Comparison of ENCODE assay signal across 10 cellular contexts in genomic region chr1:21344098-21344749, GRCh38. TPM values are rescaled to one million over a fixed set of nuclear protein-coding genes. Genes with fewer than 3 reads are reported as not detected.
DNase-seq lines count a peak whose midpoint lies in the region; ATAC-seq, FAIRE-seq and TF ChIP-seq lines count a peak whose summit lies in the region.
"Had no signal": no experiment of that assay in that cellular context is flagged by ENCODE, and none has a peak within 500 bp of the region (broad histone marks: within the 10 kb centered on the region; RNA-seq: fewer than 3 reads in every experiment).

No MANE protein-coding gene starts in this region.

- intact Hi-C loops in activated naive CD4-positive, alpha-beta T cell treated with anti-CD3 and anti-CD28 coated beads for 36 hours (cut with micrococcal nuclease), result loop anchor here (1.0 to 10.0 kb wide), 3 partner anchors 51 to 681 kb away; partner anchors contain the start of gene HP1BP3

- peak overlapping the region; percentile 92 for H3K27ac Mint-ChIP-seq in activated naive CD4-positive, alpha-beta T cell treated with anti-CD3 and anti-CD28 coated beads for 36 hours
- H3K27ac Mint-ChIP-seq in astrocyte (ENCODE audit: unreplicated experiment) (peak overlapping the region; percentile 16), type B pancreatic cell (peak overlapping the region; percentile 46)

- peaks cover 38% of the 10 kb centered on the region for H3K36me3 Mint-ChIP-seq in activated naive CD4-positive, alpha-beta T cell treated with anti-CD3 and anti-CD28 coated beads for 36 hours (ENCODE audit: low read depth)
- no peaks in the 10 kb centered on the region for H3K36me3 Mint-ChIP-seq in astrocyte (ENCODE audit: low read depth, unreplicated experiment)
- no peaks in the 10 kb centered on the region for H3K36me3 Mint-ChIP-seq in type B pancreatic cell

- peaks cover 46% of the 10 kb centered on the region for H3K4me1 Mint-ChIP-seq in activated naive CD4-positive, alpha-beta T cell treated with anti-CD3 and anti-CD28 coated beads for 36 hours (ENCODE audit: low read depth)
- H3K4me1 Mint-ChIP-seq in astrocyte (ENCODE audit: low read depth, unreplicated experiment), result peaks cover 26% of the 10 kb centered on the region
- H3K4me1 Mint-ChIP-seq in type B pancreatic cell (ENCODE audit: unreplicated experiment), result peaks cover 27% of the 10 kb centered on the region

- H3K36me3 ChIP-seq in astrocyte (ENCODE audit: insufficient read depth, low read length), result no peaks in the 10 kb centered on the region
- no peaks in the 10 kb centered on the region for H3K36me3 ChIP-seq in lung (ENCODE audit: control insufficient read depth in 2 of 2, insufficient read depth in 2 of 2, low read length in 2 of 2)

- H3K27me3 Mint-ChIP-seq in activated naive CD4-positive, alpha-beta T cell treated with anti-CD3 and anti-CD28 coated beads for 36 hours (ENCODE audit: low read depth), result no peaks in the 10 kb centered on the region
- H3K27me3 Mint-ChIP-seq in astrocyte (ENCODE audit: low read depth, unreplicated experiment) (no peaks in the 10 kb centered on the region), type B pancreatic cell (peaks cover 5% of the 10 kb centered on the region)

- H3K4me1 ChIP-seq in astrocyte (ENCODE audit: insufficient read depth, low read length) (peaks cover 35% of the 10 kb centered on the region), lung (ENCODE audit: control insufficient read depth in 2 of 2, insufficient read depth in 2 of 2, low read length in 2 of 2) (peaks cover 7 to 16% of the 10 kb centered on the region in 2 donors)

- H3K27ac ChIP-seq in astrocyte (ENCODE audit: low read depth, low read length), result no peak overlapping the region
- peak overlapping the region in 1 of 2 donors; percentile 82 for H3K27ac ChIP-seq in lung (ENCODE audit: low read depth in 1 of 2, low read length in 1 of 2)

- H2AFZ ChIP-seq in astrocyte (ENCODE audit: low read depth, low read length), result peak overlapping the region; percentile 73

- H3K79me2 ChIP-seq in astrocyte (ENCODE audit: insufficient read depth, low read length), result peaks cover 61% of the 10 kb centered on the region

- H3K9me3 ChIP-seq in astrocyte (ENCODE audit: insufficient read depth, low read depth, low read length) (no peaks in the 10 kb centered on the region), lung (ENCODE audit: control insufficient read depth in 2 of 2, insufficient read depth in 1 of 2, low read length in 1 of 2) (no peaks in the 10 kb centered on the region)

- CTCF ChIA-PET in activated naive CD4-positive, alpha-beta T cell treated with anti-CD3 and anti-CD28 coated beads for 36 hours (lab: Charles Lee), result interaction anchor here (0.9 to 3.0 kb wide), 8 partner anchors 10 to 127 kb away, joined by 3 to 11 read pairs (median 6); no protein-coding TSS in a partner anchor

- no peaks in the 10 kb centered on the region for H3K9me3 Mint-ChIP-seq in activated naive CD4-positive, alpha-beta T cell treated with anti-CD3 and anti-CD28 coated beads for 36 hours
- H3K9me3 Mint-ChIP-seq in astrocyte (ENCODE audit: unreplicated experiment) (no peaks in the 10 kb centered on the region), type B pancreatic cell (no peaks in the 10 kb centered on the region)

- no peaks in the 10 kb centered on the region for H3K27me3 ChIP-seq in astrocyte (ENCODE audit: insufficient read depth, low read length)
- H3K27me3 ChIP-seq in lung (ENCODE audit: control insufficient read depth, insufficient read depth), result no peaks in the 10 kb centered on the region

- ATAC-seq in lung (ENCODE audit: insufficient read depth, low FRiP score), result no peak

- 46 to 56% methylated on average over 14 of the region's 14 CpGs for WGBS in lung, 2 donors

- H3K4me3 Mint-ChIP-seq in activated naive CD4-positive, alpha-beta T cell treated with anti-CD3 and anti-CD28 coated beads for 36 hours, result peak overlapping the region; percentile 92
- H3K4me3 Mint-ChIP-seq in astrocyte (ENCODE audit: unreplicated experiment), result peak overlapping the region; percentile 90
- H3K4me3 Mint-ChIP-seq in type B pancreatic cell, result peak overlapping the region; percentile 88

- peak; percentile 34 for DNase-seq in activated naive CD4-positive, alpha-beta T cell treated with anti-CD3 and anti-CD28 coated beads for 36 hours
- DNase-seq in activated naive CD4-positive, alpha-beta T cell (lab: John Stamatoyannopoulos, UW), result no peak
- DNase-seq in astrocyte (ENCODE audit: low read depth) (no peak), lung (ENCODE audit: low spot score) (no peak), type B pancreatic cell (ENCODE audit: extremely low spot score, unreplicated experiment) (no peak), H54 (ENCODE audit: insufficient read length, low spot score) (no peak), HCEC 1CT (no peak), NCI-H1436 (lab: John Stamatoyannopoulos, UW) (no peak)
- DNase-seq: NCI-H526 had no signal

- TF ChIP-seq POLR2A in H54 (IDR thresholded peaks at IDR 0.05; ENCODE audit: low read depth, low read length), result no peak

- peak overlapping the region; percentile 77 for H3K4me3 ChIP-seq in astrocyte (ENCODE audit: insufficient read depth, low read depth, low read length)
- peak overlapping the region; percentile 76 for H3K4me3 ChIP-seq in lung

- H3K4me2 ChIP-seq in astrocyte (ENCODE audit: low read length), result peak overlapping the region; percentile 100

- FAIRE-seq in astrocyte (lab: Jason Lieb, UNC) (no peak), H54 (lab: Jason Lieb, UNC) (no peak)
- FAIRE-seq: islet of Langerhans had no signal

- peak overlapping the region; percentile 85 for H3K9ac ChIP-seq in astrocyte (ENCODE audit: low read length)

- peaks cover 54% of the 10 kb centered on the region for H4K20me1 ChIP-seq in astrocyte (ENCODE audit: insufficient read depth, low read length)

- TF ChIP-seq CTCF in astrocyte (IDR thresholded peaks at IDR 0.05; ENCODE audit: insufficient read depth, low read depth, low read length), result no peak
- no peak for TF ChIP-seq CTCF in lung (IDR thresholded peaks at IDR 0.05; ENCODE audit: control extremely low read depth, extremely low read depth)
- TF ChIP-seq CTCF in type B pancreatic cell (conservative IDR thresholded peaks at IDR 0.05), result no peak

RNA-seq across cellular contexts. Expression of gene ECE1, which starts 54.0 kb away (rescaled TPM):
- 100 to 1,000 TPM; 160 to 166 TPM for total RNA-seq in activated naive CD4-positive, alpha-beta T cell treated with anti-CD3 and anti-CD28 coated beads for 36 hours
- total RNA-seq in astrocyte, result 172 and 182 TPM in 2 replicates
- 100 to 1,000 TPM; 105 to 129 TPM for total RNA-seq in lung
- polyA plus RNA-seq in lung, result 100 to 1,000 TPM in 1 of 2 donors, 10 to 100 TPM in 1; 55.7 to 104 TPM
- 37.2 and 49.8 TPM in 2 replicates for total RNA-seq in type B pancreatic cell (ENCODE audit: low replicate concordance)

Comparison
In these comparisons a context has a peak if more than half of its experiments do, and no peak if none do; other contexts are left out.
1. H3K27ac Mint-ChIP-seq: peak in every context shown above with its lines; median percentile 92 in activated naive CD4-positive, alpha-beta T cell treated with anti-CD3 and anti-CD28 coated beads for 36 hours; 46 in type B pancreatic cell; 16 in astrocyte.